ENCODE assay signal across 11 cellular contexts in genomic region chr5:138716456-138716924, GRCh38. TPM values are rescaled to one million over a fixed set of nuclear protein-coding genes. Genes with fewer than 3 reads are reported as not detected.
A peak's percentile ranks its signal among the peaks of the same experiment; 100 is the strongest.
DNase-seq lines count a peak whose midpoint lies in the region; ATAC-seq and TF ChIP-seq lines count a peak whose summit lies in the region.
"Had no signal": no experiment of that assay in that cellular context is flagged by ENCODE, and none has a peak within 500 bp of the region (broad histone marks: within the 10 kb centered on the region; RNA-seq: fewer than 3 reads in every experiment).

No MANE protein-coding gene starts in this region.

- no peaks in the 10 kb centered on the region for H3K27me3 Mint-ChIP-seq in nephron (ENCODE audit: low read depth)

- no peak for TF ChIP-seq EP300 in SK-N-SH (IDR thresholded peaks at IDR 0.05; ENCODE audit: borderline replicate concordance in 1 of 2, low read depth in 1 of 2, low read length in 1 of 2)

- TF ChIP-seq RAD21 in SK-N-SH (IDR thresholded peaks at IDR 0.05; ENCODE audit: low read length) = no peak

- H3K9me2 ChIP-seq in SK-N-SH = no peaks in the 10 kb centered on the region

- CTCF ChIA-PET in SK-N-SH (lab: Yijun Ruan, JAX) = no interaction called here

- H3K4me2 ChIP-seq in SK-N-SH = no peak overlapping the region

- H3K9me3 ChIP-seq in SK-N-SH = no peaks in the 10 kb centered on the region

- no peaks in the 10 kb centered on the region for H4K20me1 ChIP-seq in SK-N-SH (ENCODE audit: insufficient read depth)

- no peaks in the 10 kb centered on the region for H3K27me3 ChIP-seq in SK-N-SH (ENCODE audit: insufficient read depth)

- H3K4me1 Mint-ChIP-seq in nephron = peaks cover 32% of the 10 kb centered on the region

- POLR2A ChIA-PET in SK-N-SH (lab: Yijun Ruan, JAX) = no interaction called here

- no peaks in the 10 kb centered on the region for H3K79me2 ChIP-seq in SK-N-SH (ENCODE audit: insufficient read depth)

- no peaks in the 10 kb centered on the region for H3K36me3 ChIP-seq in SK-N-SH (replicated peaks in 1 of 2; ENCODE audit: control insufficient read depth in 1 of 2, insufficient read depth in 2 of 2, low read length in 1 of 2)

- DNase-seq in ELR (ENCODE audit: low read depth) = peak; percentile 39
- DNase-seq in NCI-H2029 (lab: John Stamatoyannopoulos, UW) = peak; percentile 69
- peak; percentile 48 for DNase-seq in SK-N-SH
- no peak for DNase-seq in UCSD-AML1 (lab: John Stamatoyannopoulos, UW; ENCODE audit: unreplicated experiment)
- DNase-seq in MV-4-11 (lab: John Stamatoyannopoulos, UW) = no peak
- DNase-seq: activated CD4-positive, alpha-beta T cell treated with anti-CD3 and anti-CD28 coated beads, Interleukin-2, amount 50 U/mL, for 1 hour; activated naive CD4-positive, alpha-beta T cell treated with anti-CD3 and anti-CD28 coated beads, Interleukin-2, amount 50 U/mL, for 16 hours; NCI-H1436; SW 1271 had no signal

- no peak overlapping the region for H3K27ac ChIP-seq in SK-N-SH (ENCODE audit: low read depth in 2 of 2, low read length in 1 of 2)

- peaks cover 4% of the 10 kb centered on the region for H3F3A ChIP-seq in SK-N-SH (replicated peaks; ENCODE audit: insufficient read depth)

- H3K9ac ChIP-seq in SK-N-SH = no peak overlapping the region

- no peak overlapping the region for H3K4me3 ChIP-seq in SK-N-SH (ENCODE audit: low read depth in 2 of 2, low read length in 1 of 2)

- H3K36me3 Mint-ChIP-seq in nephron (ENCODE audit: low read depth) = no peaks in the 10 kb centered on the region

- ATAC-seq in GM18870 (IDR thresholded peaks at IDR 0.05; ENCODE audit: unreplicated experiment) = no peak

- WGBS in SK-N-SH (ENCODE audit: low lambda C conversion rate) = 23% methylated on average over 3 of the region's 3 CpGs

- peaks cover 0 to 2% of the 10 kb centered on the region in 2 experiments; a peak in 1 of 4 replicates for H3K4me1 ChIP-seq in SK-N-SH (ENCODE audit: control insufficient read depth in 1 of 2, insufficient read depth in 2 of 2, low read depth in 1 of 2, low read length in 1 of 2)

- no peak for TF ChIP-seq CTCF in SK-N-SH (IDR thresholded peaks at IDR 0.05)
- TF ChIP-seq CTCF in nephron (IDR thresholded peaks at IDR 0.05; ENCODE audit: unreplicated experiment in 3 of 3) = no peak

- no peaks in the 10 kb centered on the region for H3K9me3 Mint-ChIP-seq in nephron

- H2AFZ ChIP-seq in SK-N-SH (ENCODE audit: low read depth) = no peak overlapping the region

- H3K27ac Mint-ChIP-seq in nephron = peak overlapping the region; percentile 3 to 85 (median 76)

- no peak overlapping the region for H3K4me3 Mint-ChIP-seq in nephron

TF ChIP-seq in SK-N-SH, 30 proteins besides CTCF, POLR2A, EP300 and RAD21:
- TF ChIP-seq NRF1 (IDR thresholded peaks at IDR 0.05; ENCODE audit: low read depth, low read length) (no peak), NFIC (IDR thresholded peaks at IDR 0.05; ENCODE audit: borderline replicate concordance) (no peak), PBX3 (IDR thresholded peaks at IDR 0.05) (no peak), ELF1 (IDR thresholded peaks at IDR 0.05) (no peak), RCOR1 (IDR thresholded peaks at IDR 0.05; ENCODE audit: low read length) (no peak), JUND (IDR thresholded peaks at IDR 0.05) (no peak), TCF12 (IDR thresholded peaks at IDR 0.05) (no peak), TAF1 (IDR thresholded peaks at IDR 0.05; ENCODE audit: borderline replicate concordance, low read depth, low read length) (no peak), EZH2phosphoT487 (IDR thresholded peaks at IDR 0.05; ENCODE audit: borderline replicate concordance, low read depth) (no peak), SIN3A (IDR thresholded peaks at IDR 0.05; ENCODE audit: borderline replicate concordance, low read depth, low read length) (no peak), FOXM1 (IDR thresholded peaks at IDR 0.05; ENCODE audit: low read depth) (no peak), MXI1 (IDR thresholded peaks at IDR 0.05; ENCODE audit: low read depth, low read length) (no peak), TEAD4 (IDR thresholded peaks at IDR 0.05; ENCODE audit: borderline replicate concordance, insufficient read depth) (no peak), CHD2 (IDR thresholded peaks at IDR 0.05; ENCODE audit: low read length, partially characterized antibody) (no peak), RXRA (IDR thresholded peaks at IDR 0.05; ENCODE audit: borderline replicate concordance, low read depth) (no peak), FOXJ3 (CRISPR knock-in tag; IDR thresholded peaks at IDR 0.05) (no peak)
- TF ChIP-seq, protein P1, sequence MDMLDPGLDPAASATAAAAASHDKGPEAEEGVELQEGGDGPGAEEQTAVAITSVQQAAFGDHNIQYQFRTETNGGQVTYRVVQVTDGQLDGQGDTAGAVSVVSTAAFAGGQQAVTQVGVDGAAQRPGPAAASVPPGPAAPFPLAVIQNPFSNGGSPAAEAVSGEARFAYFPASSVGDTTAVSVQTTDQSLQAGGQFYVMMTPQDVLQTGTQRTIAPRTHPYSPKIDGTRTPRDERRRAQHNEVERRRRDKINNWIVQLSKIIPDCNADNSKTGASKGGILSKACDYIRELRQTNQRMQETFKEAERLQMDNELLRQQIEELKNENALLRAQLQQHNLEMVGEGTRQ (IDR thresholded peaks at IDR 0.05; ENCODE audit: borderline replicate concordance, low read depth, low read length) = no peak

RNA-seq across cellular contexts. Expression of gene CTNNA1, which starts 36.7 kb away (rescaled TPM):
- 118 and 130 TPM in 2 replicates for polyA plus RNA-seq in SK-N-SH (2012; rRNA removed)
- 122 and 123 TPM in 2 replicates for polyA plus RNA-seq in SK-N-SH (2012; cell fraction: cytosol; rRNA removed)
- 161 and 184 TPM in 2 replicates for polyA plus RNA-seq in SK-N-SH (2012; cell fraction: nucleus; rRNA removed)

Comparison
In these comparisons a context has a peak if more than half of its experiments do, and no peak if none do; other contexts are left out.
1. DNase-seq: peak in ELR (single experiment), NCI-H2029 (single experiment) and SK-N-SH (single experiment); none in UCSD-AML1 (single experiment) and MV-4-11 (single experiment).